16 cellular contexts compared by ENCODE assay signal in genomic region chr7:80644054-80644453, GRCh38. TPM values are rescaled to one million over a fixed set of nuclear protein-coding genes. Genes with fewer than 3 reads are reported as not detected.
DNase-seq lines count a peak whose midpoint lies in the region; ATAC-seq and TF ChIP-seq lines count a peak whose summit lies in the region.
"Had no signal": no experiment of that assay in that cellular context is flagged by ENCODE, and none has a peak within 500 bp of the region (broad histone marks: within the 10 kb centered on the region; RNA-seq: fewer than 3 reads in every experiment).

No MANE protein-coding gene starts in this region.

- no peaks in the 10 kb centered on the region for H3K4me1 Mint-ChIP-seq in effector memory CD8-positive, alpha-beta T cell (ENCODE audit: low read depth in 2 of 2)
- no peaks in the 10 kb centered on the region for H3K4me1 Mint-ChIP-seq in activated naive CD8-positive, alpha-beta T cell treated with anti-CD3 and anti-CD28 coated beads for 36 hours

- H3K27me3 ChIP-seq in heart left ventricle (no peaks in the 10 kb centered on the region), subcutaneous abdominal adipose tissue (ENCODE audit: control insufficient read depth in 5 of 5, insufficient read depth in 4 of 5, low read length in 5 of 5) (no peaks in the 10 kb centered on the region)

- no peaks in the 10 kb centered on the region for H3K9me3 ChIP-seq in heart left ventricle
- H3K9me3 ChIP-seq in subcutaneous abdominal adipose tissue (ENCODE audit: control insufficient read depth in 5 of 5, low read length in 5 of 5) = no peaks in the 10 kb centered on the region

- no peaks in the 10 kb centered on the region for H3K36me3 Mint-ChIP-seq in effector memory CD8-positive, alpha-beta T cell (ENCODE audit: insufficient read depth)
- H3K36me3 Mint-ChIP-seq in activated naive CD8-positive, alpha-beta T cell treated with anti-CD3 and anti-CD28 coated beads for 36 hours = no peaks in the 10 kb centered on the region

- H3K27ac ChIP-seq in heart left ventricle = peak overlapping the region in 10 of 12 donors; percentile 48 to 87 (median 84)
- H3K27ac ChIP-seq in subcutaneous abdominal adipose tissue (ENCODE audit: low read depth, low read length) = peak overlapping the region; percentile 100

- ATAC-seq in heart left ventricle = no peak
- ATAC-seq in left ventricle myocardium superior = no peak
- no peak for ATAC-seq in effector memory CD8-positive, alpha-beta T cell (replicated peaks)
- no peak for ATAC-seq in HG03045 (IDR thresholded peaks at IDR 0.05; ENCODE audit: unreplicated experiment)

- no peak overlapping the region for H3K27ac Mint-ChIP-seq in effector memory CD8-positive, alpha-beta T cell
- H3K27ac Mint-ChIP-seq in activated naive CD8-positive, alpha-beta T cell treated with anti-CD3 and anti-CD28 coated beads for 36 hours = no peak overlapping the region

- DNase-seq in heart left ventricle = no peak
- DNase-seq in left ventricle myocardium superior = no peak
- DNase-seq in SK-N-DZ (ENCODE audit: low spot score) = peak; percentile 21
- peak; percentile 21 for DNase-seq in iPS-NIHi11 (ENCODE audit: low spot score)
- DNase-seq in effector memory CD8-positive, alpha-beta T cell = no peak
- no peak for DNase-seq in activated naive CD8-positive, alpha-beta T cell treated with anti-CD3 and anti-CD28 coated beads for 36 hours
- DNase-seq: C1 segment of cervical spinal cord; COR-L47; DMS153; NCI-H1417 treated with DMSO at 0.1 percent for 48 hours; NCI-H2081; NCI-H2227 treated with DMSO at 0.1 percent for 48 hours; NCI-H524 treated with DMSO at 0.1 percent for 48 hours; NK-92 treated with Interleukin-12 subunit alpha and Interleukin-12 subunit beta, amount 100 ng/mL, for 24 hours had no signal

- peak overlapping the region; percentile 59 to 98 (median 75) for H3K9ac ChIP-seq in subcutaneous abdominal adipose tissue (ENCODE audit: low read length in 5 of 5)

- H3K4me1 ChIP-seq in heart left ventricle (peaks cover 2 to 68% (median 31%) of the 10 kb centered on the region in 12 donors), subcutaneous abdominal adipose tissue (ENCODE audit: control insufficient read depth in 5 of 5, insufficient read depth in 5 of 5, low read length in 5 of 5) (peaks cover 0 to 55% (median 45%) of the 10 kb centered on the region in 5 donors)

- no peak overlapping the region for H3K4me3 Mint-ChIP-seq in effector memory CD8-positive, alpha-beta T cell
- H3K4me3 Mint-ChIP-seq in activated naive CD8-positive, alpha-beta T cell treated with anti-CD3 and anti-CD28 coated beads for 36 hours = no peak overlapping the region

- no peak for TF ChIP-seq POLR2A in heart left ventricle (IDR thresholded peaks at IDR 0.05)

- no peaks in the 10 kb centered on the region for H3K27me3 Mint-ChIP-seq in effector memory CD8-positive, alpha-beta T cell
- no peaks in the 10 kb centered on the region for H3K27me3 Mint-ChIP-seq in activated naive CD8-positive, alpha-beta T cell treated with anti-CD3 and anti-CD28 coated beads for 36 hours

- H3K36me3 ChIP-seq in heart left ventricle (peaks cover 0 to 33% (median 12%) of the 10 kb centered on the region in 9 donors), subcutaneous abdominal adipose tissue (ENCODE audit: control insufficient read depth in 5 of 5, insufficient read depth in 5 of 5, low read length in 5 of 5) (peaks cover 3 to 32% (median 30%) of the 10 kb centered on the region in 5 donors)

- no peak for TF ChIP-seq CTCF in heart left ventricle (IDR thresholded peaks at IDR 0.05)

- intact Hi-C loops in heart left ventricle (cut with DNase I) = loop anchor here in 4 of 10 donors (5.0 to 10.0 kb wide), 5 partner anchors 49 to 169 kb away; no protein-coding TSS in a partner anchor
- intact Hi-C loops in left ventricle myocardium superior (cut with micrococcal nuclease) = no loop called here

- H3K9me3 Mint-ChIP-seq in effector memory CD8-positive, alpha-beta T cell = no peaks in the 10 kb centered on the region
- no peaks in the 10 kb centered on the region for H3K9me3 Mint-ChIP-seq in activated naive CD8-positive, alpha-beta T cell treated with anti-CD3 and anti-CD28 coated beads for 36 hours

- whole genome bisulfite sequencing in heart left ventricle, 4 donors = 34 to 61% (median 41%) methylated on average over 1 of the region's 1 CpG

- H3K4me3 ChIP-seq in heart left ventricle (peak overlapping the region in 10 of 12 donors; percentile 37 to 67 (median 56)), subcutaneous abdominal adipose tissue (ENCODE audit: low read depth in 1 of 5, low read length in 5 of 5) (peak overlapping the region; percentile 75 to 91 (median 80))

RNA-seq across cellular contexts. Expression of gene CD36, which starts 5.6 kb away (rescaled TPM):
- 1,000 to 10,000 TPM in 7 of 9 donors, 100 to 1,000 TPM in 2; 891 to 1,960 (median 1,108) TPM for total RNA-seq in heart left ventricle
- 100 to 1,000 TPM; 289 to 529 TPM for polyA plus RNA-seq in heart left ventricle
- total RNA-seq in left ventricle myocardium superior = 1,393 TPM
- polyA plus RNA-seq in SK-N-DZ (2014; cell fraction: cytosol; rRNA removed) = 0.09 and 0.16 TPM in 2 replicates
- not detected in 2 replicates for polyA plus RNA-seq in SK-N-DZ (2014; cell fraction: nucleus; rRNA removed)
- total RNA-seq in activated naive CD8-positive, alpha-beta T cell treated with anti-CD3 and anti-CD28 coated beads for 36 hours = not detected

Comparison
In these comparisons a context has a peak if more than half of its experiments do, and no peak if none do; other contexts are left out.
1. DNase-seq: peak in SK-N-DZ (single experiment) and iPS-NIHi11 (single experiment); none in heart left ventricle (0 of 5), left ventricle myocardium superior (single experiment), effector memory CD8-positive, alpha-beta T cell (0 of 3) and activated naive CD8-positive, alpha-beta T cell treated with anti-CD3 and anti-CD28 coated beads for 36 hours (single experiment).
2. RNA of gene CD36, which starts 5.6 kb away (total RNA-seq): 1,393 TPM in left ventricle myocardium superior (single experiment) and 891 to 1,960 TPM in heart left ventricle; not detected in activated naive CD8-positive, alpha-beta T cell treated with anti-CD3 and anti-CD28 coated beads for 36 hours; every median in the first group is over 100 times any median in the second.